In genomic region chr17:38674013-38674748, GRCh38 we compare ENCODE assay signal across 8 cellular contexts. TPM values are rescaled to one million over a fixed set of nuclear protein-coding genes. Genes with fewer than 3 reads are reported as not detected.
DNase-seq lines count a peak whose midpoint lies in the region; ATAC-seq and TF ChIP-seq lines count a peak whose summit lies in the region.

No MANE protein-coding gene starts in this region.

- H4K20me1 ChIP-seq in GM23248 (ENCODE audit: insufficient read depth) = no peaks in the 10 kb centered on the region

- peaks cover 30% of the 10 kb centered on the region for H3K27me3 Mint-ChIP-seq in chondrocyte (ENCODE audit: low read depth)

- H3K4me3 Mint-ChIP-seq in chondrocyte (ENCODE audit: unreplicated experiment) = no peak overlapping the region

- H3K27me3 ChIP-seq in GM23248 (replicated peaks; ENCODE audit: insufficient read depth) (peaks cover 11% of the 10 kb centered on the region; the same call in 1 of the 2 replicates), RWPE2 (ENCODE audit: insufficient read depth, poor library complexity, severe bottlenecking) (no peaks in the 10 kb centered on the region)

- H3K36me3 Mint-ChIP-seq in chondrocyte (ENCODE audit: low read depth) = no peaks in the 10 kb centered on the region

- ATAC-seq in RWPE2 (ENCODE audit: low read depth) = peak; percentile 24
- ATAC-seq in mucosa of descending colon = peak; percentile 11
- ATAC-seq in HG03097 (IDR thresholded peaks at IDR 0.05; ENCODE audit: low FRiP score, unreplicated experiment) = no peak

- H3K27ac ChIP-seq in GM23248 (no peak overlapping the region), RWPE2 (ENCODE audit: poor library complexity, severe bottlenecking) (peak overlapping the region; percentile 25), urinary bladder (ENCODE audit: low read depth) (no peak overlapping the region)

- H3K4me3 ChIP-seq in GM23248 (peak overlapping the region; percentile 74), RWPE2 (ENCODE audit: severe bottlenecking) (peak overlapping the region; percentile 75), mucosa of descending colon (peak overlapping the region; percentile 6), urinary bladder (ENCODE audit: low read depth, low read length) (peak overlapping the region; percentile 64)

- peak overlapping the region; percentile 78 for H2AFZ ChIP-seq in GM23248

- H3K79me2 ChIP-seq in GM23248 (ENCODE audit: insufficient read depth) = no peaks in the 10 kb centered on the region

- no peaks in the 10 kb centered on the region for H3K9me3 Mint-ChIP-seq in chondrocyte (ENCODE audit: low read depth)

- peak overlapping the region; percentile 74 for H3K4me2 ChIP-seq in GM23248 (ENCODE audit: unreplicated experiment)

- no peak overlapping the region for H3K27ac Mint-ChIP-seq in chondrocyte (ENCODE audit: unreplicated experiment)

- H3K36me3 ChIP-seq in GM23248 (ENCODE audit: low read depth) (no peaks in the 10 kb centered on the region), RWPE2 (ENCODE audit: low read depth) (no peaks in the 10 kb centered on the region), mucosa of descending colon (ENCODE audit: low read depth) (no peaks in the 10 kb centered on the region), urinary bladder (ENCODE audit: insufficient read depth) (no peaks in the 10 kb centered on the region)

- intact Hi-C loops in mucosa of descending colon (cut with DNase I, micrococcal nuclease) = loop anchor here in 1 of 2 donors (10.0 kb wide), 1 partner anchor 61 kb away; the partner anchor contains the start of gene CISD3

- in situ Hi-C loops in GM23248 (cut with MboI) = no loop called here

- H3K4me1 Mint-ChIP-seq in chondrocyte (ENCODE audit: low read depth) = peaks cover 11% of the 10 kb centered on the region

- H3K9me3 ChIP-seq in GM23248 (ENCODE audit: low read depth) (no peaks in the 10 kb centered on the region), RWPE2 (ENCODE audit: severe bottlenecking) (no peaks in the 10 kb centered on the region), mucosa of descending colon (no peaks in the 10 kb centered on the region)

- H3K4me1 ChIP-seq in GM23248 (ENCODE audit: insufficient read depth) (0 out of 2 replicates have a peak, but pooled peaks cover 3% of the 10 kb centered on the region), RWPE2 (ENCODE audit: insufficient read depth, poor library complexity, severe bottlenecking) (no peaks in the 10 kb centered on the region), mucosa of descending colon (ENCODE audit: low read depth) (peaks cover 20% of the 10 kb centered on the region), urinary bladder (ENCODE audit: insufficient read depth) (peaks cover 4% of the 10 kb centered on the region)

- WGBS in GM23248 (ENCODE audit: low coverage in 1 of 2, low lambda C conversion rate in 2 of 2, missing lambda C conversion rate in 2 of 2), 2 experiments = 1 to 2% methylated on average over 30 to 61 of the region's 85 CpGs
- WGBS in urinary bladder = under 1% methylated on average over 85 of the region's 85 CpGs

- H3F3A ChIP-seq in GM23248 (ENCODE audit: insufficient read depth) = peaks cover 11% of the 10 kb centered on the region; the same call in 1 of the 2 replicates

- no peak for DNase-seq in GM10266 (ENCODE audit: extremely low spot score)
- DNase-seq in GM23248 = peak; percentile 59
- DNase-seq in RWPE2 (ENCODE audit: low spot score) = no peak
- no peak for DNase-seq in chondrocyte (ENCODE audit: low spot score)
- peak in 2 of 3 donors; percentile 52 to 55 for DNase-seq in mucosa of descending colon
- no peak for DNase-seq in SHP77 (lab: John Stamatoyannopoulos, UW)

- H3K9me2 ChIP-seq in GM23248 (ENCODE audit: insufficient read depth) = no peaks in the 10 kb centered on the region

- H3K9ac ChIP-seq in GM23248 = peak overlapping the region; percentile 74

- peak; percentile 33 for TF ChIP-seq CTCF in GM10266 (IDR thresholded peaks at IDR 0.05; ENCODE audit: control insufficient read depth, insufficient read depth, low read depth, missing control alignments)
- TF ChIP-seq CTCF in RWPE2 (IDR thresholded peaks at IDR 0.05; ENCODE audit: poor library complexity, severe bottlenecking) = peak; percentile 41
- peak; percentile 58 for TF ChIP-seq CTCF in chondrocyte (IDR thresholded peaks at IDR 0.05)
- no peak for TF ChIP-seq CTCF in mucosa of descending colon (IDR thresholded peaks at IDR 0.05)

RNA-seq across cellular contexts. Expression of gene EPOP, which starts 0.6 kb away (rescaled TPM):
- total RNA-seq in GM23248 (2014; rRNA removed; shearing (Covaris generic)) = 2.9 and 4.3 TPM in 2 replicates
- 1.0 and 1.2 TPM in 2 replicates for polyA plus RNA-seq in GM23248 (2016; fragmentation: Nextera tagmentation; extraction: Ambion mirVana)
- total RNA-seq in chondrocyte = 1.2 to 3.4 TPM (median 2.8 TPM) in 3 replicates
- 1 to 10 TPM in 1 of 3 donors, under 1 TPM in 1, not detected in 1; 0.75 to 1.1 TPM for total RNA-seq in mucosa of descending colon
- 0.32 TPM for total RNA-seq in urinary bladder
- polyA plus RNA-seq in urinary bladder = 2.3 TPM

RNA-seq across cellular contexts. Expression of gene MLLT6, which starts 30.9 kb away (rescaled TPM):
- 13.5 and 18.9 TPM in 2 replicates for total RNA-seq in GM23248 (2014; rRNA removed; shearing (Covaris generic))
- polyA plus RNA-seq in GM23248 (2016; fragmentation: Nextera tagmentation; extraction: Ambion mirVana) = 2.4 and 3.1 TPM in 2 replicates
- total RNA-seq in chondrocyte = 44.9 to 64.2 TPM (median 50.0 TPM) in 3 replicates
- 100 to 1,000 TPM in 2 of 3 donors, 10 to 100 TPM in 1; 90.1 to 164 (median 112) TPM for total RNA-seq in mucosa of descending colon
- 38.5 TPM for total RNA-seq in urinary bladder
- polyA plus RNA-seq in urinary bladder = 67.8 TPM

RNA-seq across cellular contexts. Expression of gene CISD3, which starts 56.0 kb away (rescaled TPM):
- 6.1 and 7.2 TPM in 2 replicates for total RNA-seq in GM23248 (2014; rRNA removed; shearing (Covaris generic))
- polyA plus RNA-seq in GM23248 (2016; fragmentation: Nextera tagmentation; extraction: Ambion mirVana) (44.6 and 49.9 TPM in 2 replicates), urinary bladder (40.6 TPM)
- total RNA-seq in chondrocyte (17.2 to 18.4 TPM (median 17.9 TPM) in 3 replicates), mucosa of descending colon (100 to 1,000 TPM in 1 of 3 donors, 10 to 100 TPM in 2; 60.8 to 101 (median 91.8) TPM), urinary bladder (1.6 TPM)

Comparison
In these comparisons a context has a peak if more than half of its experiments do, and no peak if none do; other contexts are left out.
1. DNase-seq: peak in GM23248 (single experiment) and mucosa of descending colon (2 of 3); none in GM10266 (single experiment), RWPE2 (single experiment), chondrocyte (single experiment) and SHP77 (0 of 2).
2. H3K4me3 ChIP-seq: peak in every context shown above with its lines; median percentile 75 in RWPE2; 74 in GM23248; 64 in urinary bladder; 6 in mucosa of descending colon.